14 cellular contexts compared by ENCODE assay signal in genomic region chr2:190340369-190340768, GRCh38. TPM values are rescaled to one million over a fixed set of nuclear protein-coding genes. Genes with fewer than 3 reads are reported as not detected.
DNase-seq lines count a peak whose midpoint lies in the region; ATAC-seq and TF ChIP-seq lines count a peak whose summit lies in the region.
"Had no signal": no experiment of that assay in that cellular context is flagged by ENCODE, and none has a peak within 500 bp of the region (broad histone marks: within the 10 kb centered on the region; RNA-seq: fewer than 3 reads in every experiment).

No MANE protein-coding gene starts in this region.

- no peaks in the 10 kb centered on the region for H3K36me3 Mint-ChIP-seq in activated CD8-positive, alpha-beta T cell treated with anti-CD3 and anti-CD28 coated beads for 36 hours (ENCODE audit: low read depth)
- H3K36me3 Mint-ChIP-seq in activated CD8-positive, alpha-beta T cell treated with anti-CD3 and anti-CD28 coated beads, Interleukin-2, amount 10 ng/mL, durations not matched to agents 7 days and 5 days (ENCODE audit: low read depth) = peaks cover 3% of the 10 kb centered on the region
- H3K36me3 Mint-ChIP-seq: naive B cell had no signal

- no peak overlapping the region for H3K4me3 ChIP-seq in choroid plexus epithelial cell (ENCODE audit: low read depth, low read length)
- H3K4me3 ChIP-seq: HAP-1, tibial nerve had no signal

- POLR2A ChIA-PET in activated CD8-positive, alpha-beta T cell treated with anti-CD3 and anti-CD28 coated beads for 36 hours (lab: Charles Lee) = no interaction called here
- POLR2A ChIA-PET in activated CD8-positive, alpha-beta T cell treated with anti-CD3 and anti-CD28 coated beads, Interleukin-2, amount 10 ng/mL, durations not matched to agents 7 days and 5 days (lab: Charles Lee) = no interaction called here

- no peak overlapping the region for H3K27ac Mint-ChIP-seq in activated CD8-positive, alpha-beta T cell treated with anti-CD3 and anti-CD28 coated beads for 36 hours
- H3K27ac Mint-ChIP-seq in activated CD8-positive, alpha-beta T cell treated with anti-CD3 and anti-CD28 coated beads, Interleukin-2, amount 10 ng/mL, durations not matched to agents 7 days and 5 days = no peak overlapping the region

- TF ChIP-seq CTCF in activated CD8-positive, alpha-beta T cell treated with anti-CD3 and anti-CD28 coated beads for 36 hours (IDR thresholded peaks at IDR 0.05) = no peak
- no peak for TF ChIP-seq CTCF in choroid plexus epithelial cell (conservative IDR thresholded peaks at IDR 0.05; ENCODE audit: low read depth, low read length)

- peak; percentile 20 for DNase-seq in activated CD8-positive, alpha-beta T cell treated with anti-CD3 and anti-CD28 coated beads for 36 hours
- DNase-seq in activated CD8-positive, alpha-beta T cell treated with anti-CD3 and anti-CD28 coated beads, Interleukin-2, amount 10 ng/mL, durations not matched to agents 7 days and 5 days = no peak
- DNase-seq in NCI-H2227 treated with DMSO at 0.1 percent for 48 hours (lab: John Stamatoyannopoulos, UW) = peak; percentile 26
- DNase-seq in choroid plexus epithelial cell (ENCODE audit: low read depth) = peak; percentile 19
- DNase-seq in kidney glomerular epithelial cell (lab: John Stamatoyannopoulos, UW) = no peak
- DNase-seq: activated T-cell treated with anti-CD3 and anti-CD28 coated beads, Interleukin-2, amount 50 U/mL, for 72 hours; C1 segment of cervical spinal cord; KG1; naive B cell had no signal

- H3K27me3 Mint-ChIP-seq in activated CD8-positive, alpha-beta T cell treated with anti-CD3 and anti-CD28 coated beads for 36 hours = no peaks in the 10 kb centered on the region
- H3K27me3 Mint-ChIP-seq in activated CD8-positive, alpha-beta T cell treated with anti-CD3 and anti-CD28 coated beads, Interleukin-2, amount 10 ng/mL, durations not matched to agents 7 days and 5 days (ENCODE audit: low read depth) = peaks cover 20% of the 10 kb centered on the region
- H3K27me3 Mint-ChIP-seq: naive B cell had no signal

- no peak for ATAC-seq in activated CD8-positive, alpha-beta T cell treated with anti-CD3 and anti-CD28 coated beads for 36 hours
- no peak for ATAC-seq in activated CD8-positive, alpha-beta T cell treated with anti-CD3 and anti-CD28 coated beads, Interleukin-2, amount 10 ng/mL, durations not matched to agents 7 days and 5 days
- ATAC-seq in HG03135 (IDR thresholded peaks at IDR 0.05; ENCODE audit: unreplicated experiment) (no peak), GM18520 (IDR thresholded peaks at IDR 0.05; ENCODE audit: unreplicated experiment) (no peak), HG02970 (IDR thresholded peaks at IDR 0.05; ENCODE audit: low FRiP score, unreplicated experiment) (no peak)
- ATAC-seq: activated T-cell treated with anti-CD3 and anti-CD28 coated beads, Interleukin-2, amount 50 U/mL, for 72 hours had no signal

- CTCF ChIA-PET in activated CD8-positive, alpha-beta T cell treated with anti-CD3 and anti-CD28 coated beads for 36 hours (lab: Charles Lee) = no interaction called here
- CTCF ChIA-PET in activated CD8-positive, alpha-beta T cell treated with anti-CD3 and anti-CD28 coated beads, Interleukin-2, amount 10 ng/mL, durations not matched to agents 7 days and 5 days (lab: Charles Lee) = no interaction called here

- H3K4me3 Mint-ChIP-seq in activated CD8-positive, alpha-beta T cell treated with anti-CD3 and anti-CD28 coated beads for 36 hours = no peak overlapping the region
- no peak overlapping the region for H3K4me3 Mint-ChIP-seq in activated CD8-positive, alpha-beta T cell treated with anti-CD3 and anti-CD28 coated beads, Interleukin-2, amount 10 ng/mL, durations not matched to agents 7 days and 5 days
- H3K4me3 Mint-ChIP-seq: activated T-cell treated with anti-CD3 and anti-CD28 coated beads, Interleukin-2, amount 50 U/mL, for 72 hours had no signal

- intact Hi-C loops in activated CD8-positive, alpha-beta T cell treated with anti-CD3 and anti-CD28 coated beads for 36 hours (cut with micrococcal nuclease) = no loop called here

- peaks cover 15% of the 10 kb centered on the region for H3K4me1 Mint-ChIP-seq in activated CD8-positive, alpha-beta T cell treated with anti-CD3 and anti-CD28 coated beads for 36 hours (ENCODE audit: low read depth)
- H3K4me1 Mint-ChIP-seq in activated CD8-positive, alpha-beta T cell treated with anti-CD3 and anti-CD28 coated beads, Interleukin-2, amount 10 ng/mL, durations not matched to agents 7 days and 5 days (ENCODE audit: low read depth) = peaks cover 17% of the 10 kb centered on the region

- no peaks in the 10 kb centered on the region for H3K9me3 Mint-ChIP-seq in activated CD8-positive, alpha-beta T cell treated with anti-CD3 and anti-CD28 coated beads for 36 hours
- no peaks in the 10 kb centered on the region for H3K9me3 Mint-ChIP-seq in activated CD8-positive, alpha-beta T cell treated with anti-CD3 and anti-CD28 coated beads, Interleukin-2, amount 10 ng/mL, durations not matched to agents 7 days and 5 days (ENCODE audit: insufficient read depth)
- H3K9me3 Mint-ChIP-seq: activated T-cell treated with anti-CD3 and anti-CD28 coated beads, Interleukin-2, amount 50 U/mL, for 72 hours had no signal

RNA-seq across cellular contexts. Expression of gene INPP1, which starts 3.0 kb away (rescaled TPM):
- total RNA-seq in activated CD8-positive, alpha-beta T cell treated with anti-CD3 and anti-CD28 coated beads for 36 hours = 10 to 100 TPM in 1 of 2 experiments, 1 to 10 TPM in 1; 8.5 to 10.2 TPM
- total RNA-seq in activated CD8-positive, alpha-beta T cell treated with anti-CD3 and anti-CD28 coated beads, Interleukin-2, amount 10 ng/mL, durations not matched to agents 7 days and 5 days = 1 to 10 TPM; 5.6 to 6.9 TPM

RNA-seq across cellular contexts. Expression of gene HIBCH, which starts 20.7 kb away (rescaled TPM):
- total RNA-seq in activated CD8-positive, alpha-beta T cell treated with anti-CD3 and anti-CD28 coated beads for 36 hours = 10 to 100 TPM; 17.6 to 19.3 TPM
- 10 to 100 TPM; 13.5 to 13.7 TPM for total RNA-seq in activated CD8-positive, alpha-beta T cell treated with anti-CD3 and anti-CD28 coated beads, Interleukin-2, amount 10 ng/mL, durations not matched to agents 7 days and 5 days

Comparison
In these comparisons a context has a peak if more than half of its experiments do, and no peak if none do; other contexts are left out.
1. DNase-seq: peak in activated CD8-positive, alpha-beta T cell treated with anti-CD3 and anti-CD28 coated beads for 36 hours (single experiment), NCI-H2227 treated with DMSO at 0.1 percent for 48 hours (single experiment) and choroid plexus epithelial cell (single experiment); none in activated CD8-positive, alpha-beta T cell treated with anti-CD3 and anti-CD28 coated beads, Interleukin-2, amount 10 ng/mL, durations not matched to agents 7 days and 5 days (single experiment) and kidney glomerular epithelial cell (single experiment).